In genomic region chr13:24161010-24161775, GRCh38 we compare ENCODE assay signal across 1 cellular context.
TF ChIP-seq lines count a peak whose summit lies in the region.

No MANE protein-coding gene starts in this region.

TF ChIP-seq in HepG2, 621 proteins besides CTCF, POLR2A, EP300 and RAD21 (continued from another document and continues in another):
- TF ChIP-seq HMGXB4 (CRISPR knock-in tag; IDR thresholded peaks at IDR 0.05; ENCODE audit: borderline replicate concordance in 1 of 2, low read depth in 1 of 2) (peak in 1 of 2 experiments; percentile 53; a peak in 2 of 4 replicates), JDP2 (CRISPR knock-in tag; IDR thresholded peaks at IDR 0.05; ENCODE audit: borderline replicate concordance) (no peak), ZNF7 (CRISPR knock-in tag; IDR thresholded peaks at IDR 0.05) (no peak), SUZ12 (IDR thresholded peaks at IDR 0.05; ENCODE audit: low read depth, low read length) (no peak), FOXO4 (CRISPR knock-in tag; conservative IDR thresholded peaks at IDR 0.05) (no peak), NBN (conservative IDR thresholded peaks at IDR 0.05) (no peak), SCMH1 (CRISPR knock-in tag; IDR thresholded peaks at IDR 0.05; ENCODE audit: borderline replicate concordance) (no peak), ZNF143 (CRISPR knock-in tag; IDR thresholded peaks at IDR 0.05) (no peak), CREM (IDR thresholded peaks at IDR 0.05) (no peak), CREM (CRISPR knock-in tag; IDR thresholded peaks at IDR 0.05) (no peak), ZNF574 (CRISPR knock-in tag; IDR thresholded peaks at IDR 0.05) (peak; percentile 12; the same call in 1 of the 2 replicates), HES4 (CRISPR knock-in tag; IDR thresholded peaks at IDR 0.05; ENCODE audit: borderline replicate concordance) (no peak; the same call in 1 of the 2 replicates), ZNF432 (CRISPR knock-in tag; IDR thresholded peaks at IDR 0.05; ENCODE audit: borderline replicate concordance) (no peak), SMAD1 (CRISPR knock-in tag; IDR thresholded peaks at IDR 0.05; ENCODE audit: borderline replicate concordance, low read depth) (no peak), MLLT10 (CRISPR knock-in tag; IDR thresholded peaks at IDR 0.05) (no peak), ESRRA (CRISPR knock-in tag; IDR thresholded peaks at IDR 0.05; ENCODE audit: low read depth) (no peak), CAMTA2 (CRISPR knock-in tag; IDR thresholded peaks at IDR 0.05; ENCODE audit: borderline replicate concordance) (no peak), GLI4 (CRISPR knock-in tag; IDR thresholded peaks at IDR 0.05; ENCODE audit: borderline replicate concordance) (no peak), PLRG1 (conservative IDR thresholded peaks at IDR 0.05) (no peak), ZNF644 (CRISPR knock-in tag; IDR thresholded peaks at IDR 0.05; ENCODE audit: low read depth) (no peak), KLF16 (CRISPR knock-in tag; IDR thresholded peaks at IDR 0.05) (peak in 1 of 2 experiments; percentile 48; a peak in 1 of 4 replicates), ATAD3A (CRISPR knock-in tag; IDR thresholded peaks at IDR 0.05) (no peak), NAIF1 (CRISPR knock-in tag; IDR thresholded peaks at IDR 0.05; ENCODE audit: borderline replicate concordance) (no peak), ZNF333 (CRISPR knock-in tag; IDR thresholded peaks at IDR 0.05; ENCODE audit: borderline replicate concordance) (0 out of 2 replicates have a peak, but pooled peaks have one; percentile 60), NR2F1 (CRISPR knock-in tag; IDR thresholded peaks at IDR 0.05) (no peak), ARNT (IDR thresholded peaks at IDR 0.05) (no peak), MYC (CRISPR knock-in tag; IDR thresholded peaks at IDR 0.05; ENCODE audit: borderline replicate concordance) (peak; percentile 53), ZNF362 (CRISPR knock-in tag; IDR thresholded peaks at IDR 0.05; ENCODE audit: borderline replicate concordance) (no peak), ZNF776 (CRISPR knock-in tag; IDR thresholded peaks at IDR 0.05) (no peak), CHD4 (IDR thresholded peaks at IDR 0.05; ENCODE audit: borderline replicate concordance, low read length) (no peak), TBL1XR1 (IDR thresholded peaks at IDR 0.05; ENCODE audit: borderline replicate concordance, low read length, partially characterized antibody) (no peak), ZNF546 (CRISPR knock-in tag; conservative IDR thresholded peaks at IDR 0.05) (no peak), ONECUT2 (CRISPR knock-in tag; IDR thresholded peaks at IDR 0.05) (no peak), ADNP (CRISPR knock-in tag; IDR thresholded peaks at IDR 0.05) (no peak)
- TF ChIP-seq, protein P1, sequence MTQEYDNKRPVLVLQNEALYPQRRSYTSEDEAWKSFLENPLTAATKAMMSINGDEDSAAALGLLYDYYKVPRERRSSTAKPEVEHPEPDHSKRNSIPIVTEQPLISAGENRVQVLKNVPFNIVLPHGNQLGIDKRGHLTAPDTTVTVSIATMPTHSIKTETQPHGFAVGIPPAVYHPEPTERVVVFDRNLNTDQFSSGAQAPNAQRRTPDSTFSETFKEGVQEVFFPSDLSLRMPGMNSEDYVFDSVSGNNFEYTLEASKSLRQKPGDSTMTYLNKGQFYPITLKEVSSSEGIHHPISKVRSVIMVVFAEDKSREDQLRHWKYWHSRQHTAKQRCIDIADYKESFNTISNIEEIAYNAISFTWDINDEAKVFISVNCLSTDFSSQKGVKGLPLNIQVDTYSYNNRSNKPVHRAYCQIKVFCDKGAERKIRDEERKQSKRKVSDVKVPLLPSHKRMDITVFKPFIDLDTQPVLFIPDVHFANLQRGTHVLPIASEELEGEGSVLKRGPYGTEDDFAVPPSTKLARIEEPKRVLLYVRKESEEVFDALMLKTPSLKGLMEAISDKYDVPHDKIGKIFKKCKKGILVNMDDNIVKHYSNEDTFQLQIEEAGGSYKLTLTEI (CRISPR knock-in tag; conservative IDR thresholded peaks at IDR 0.05): no peak
- TF ChIP-seq, protein P2, sequence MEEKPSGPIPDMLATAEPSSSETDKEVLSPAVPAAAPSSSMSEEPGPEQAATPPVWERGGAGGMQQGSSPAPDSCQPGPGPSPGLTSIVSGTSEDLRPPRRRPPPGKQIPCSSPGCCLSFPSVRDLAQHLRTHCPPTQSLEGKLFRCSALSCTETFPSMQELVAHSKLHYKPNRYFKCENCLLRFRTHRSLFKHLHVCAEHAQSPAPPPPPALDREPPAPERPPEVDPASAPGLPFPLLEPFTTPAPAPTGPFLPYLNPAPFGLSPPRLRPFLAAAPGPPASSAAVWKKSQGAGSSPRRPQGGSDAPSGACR (CRISPR knock-in tag; IDR thresholded peaks at IDR 0.05): no peak
- TF ChIP-seq, protein P3, sequence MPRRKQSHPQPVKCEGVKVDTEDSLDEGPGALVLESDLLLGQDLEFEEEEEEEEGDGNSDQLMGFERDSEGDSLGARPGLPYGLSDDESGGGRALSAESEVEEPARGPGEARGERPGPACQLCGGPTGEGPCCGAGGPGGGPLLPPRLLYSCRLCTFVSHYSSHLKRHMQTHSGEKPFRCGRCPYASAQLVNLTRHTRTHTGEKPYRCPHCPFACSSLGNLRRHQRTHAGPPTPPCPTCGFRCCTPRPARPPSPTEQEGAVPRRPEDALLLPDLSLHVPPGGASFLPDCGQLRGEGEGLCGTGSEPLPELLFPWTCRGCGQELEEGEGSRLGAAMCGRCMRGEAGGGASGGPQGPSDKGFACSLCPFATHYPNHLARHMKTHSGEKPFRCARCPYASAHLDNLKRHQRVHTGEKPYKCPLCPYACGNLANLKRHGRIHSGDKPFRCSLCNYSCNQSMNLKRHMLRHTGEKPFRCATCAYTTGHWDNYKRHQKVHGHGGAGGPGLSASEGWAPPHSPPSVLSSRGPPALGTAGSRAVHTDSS (CRISPR knock-in tag; conservative IDR thresholded peaks at IDR 0.05): no peak
- TF ChIP-seq, protein P4, sequence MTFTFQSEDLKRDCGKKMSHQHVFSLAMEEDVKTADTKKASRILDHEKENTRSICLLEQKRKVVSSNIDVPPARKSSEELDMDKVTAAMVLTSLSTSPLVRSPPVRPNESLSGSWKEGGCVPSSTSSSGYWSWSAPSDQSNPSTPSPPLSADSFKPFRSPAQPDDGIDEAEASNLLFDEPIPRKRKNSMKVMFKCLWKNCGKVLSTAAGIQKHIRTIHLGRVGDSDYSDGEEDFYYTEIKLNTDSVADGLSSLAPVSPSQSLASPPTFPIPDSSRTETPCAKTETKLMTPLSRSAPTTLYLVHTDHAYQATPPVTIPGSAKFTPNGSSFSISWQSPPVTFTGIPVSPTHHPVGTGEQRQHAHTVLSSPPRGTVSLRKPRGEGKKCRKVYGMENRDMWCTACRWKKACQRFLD (CRISPR knock-in tag; IDR thresholded peaks at IDR 0.05; ENCODE audit: borderline replicate concordance): no peak
- TF ChIP-seq, protein P5, sequence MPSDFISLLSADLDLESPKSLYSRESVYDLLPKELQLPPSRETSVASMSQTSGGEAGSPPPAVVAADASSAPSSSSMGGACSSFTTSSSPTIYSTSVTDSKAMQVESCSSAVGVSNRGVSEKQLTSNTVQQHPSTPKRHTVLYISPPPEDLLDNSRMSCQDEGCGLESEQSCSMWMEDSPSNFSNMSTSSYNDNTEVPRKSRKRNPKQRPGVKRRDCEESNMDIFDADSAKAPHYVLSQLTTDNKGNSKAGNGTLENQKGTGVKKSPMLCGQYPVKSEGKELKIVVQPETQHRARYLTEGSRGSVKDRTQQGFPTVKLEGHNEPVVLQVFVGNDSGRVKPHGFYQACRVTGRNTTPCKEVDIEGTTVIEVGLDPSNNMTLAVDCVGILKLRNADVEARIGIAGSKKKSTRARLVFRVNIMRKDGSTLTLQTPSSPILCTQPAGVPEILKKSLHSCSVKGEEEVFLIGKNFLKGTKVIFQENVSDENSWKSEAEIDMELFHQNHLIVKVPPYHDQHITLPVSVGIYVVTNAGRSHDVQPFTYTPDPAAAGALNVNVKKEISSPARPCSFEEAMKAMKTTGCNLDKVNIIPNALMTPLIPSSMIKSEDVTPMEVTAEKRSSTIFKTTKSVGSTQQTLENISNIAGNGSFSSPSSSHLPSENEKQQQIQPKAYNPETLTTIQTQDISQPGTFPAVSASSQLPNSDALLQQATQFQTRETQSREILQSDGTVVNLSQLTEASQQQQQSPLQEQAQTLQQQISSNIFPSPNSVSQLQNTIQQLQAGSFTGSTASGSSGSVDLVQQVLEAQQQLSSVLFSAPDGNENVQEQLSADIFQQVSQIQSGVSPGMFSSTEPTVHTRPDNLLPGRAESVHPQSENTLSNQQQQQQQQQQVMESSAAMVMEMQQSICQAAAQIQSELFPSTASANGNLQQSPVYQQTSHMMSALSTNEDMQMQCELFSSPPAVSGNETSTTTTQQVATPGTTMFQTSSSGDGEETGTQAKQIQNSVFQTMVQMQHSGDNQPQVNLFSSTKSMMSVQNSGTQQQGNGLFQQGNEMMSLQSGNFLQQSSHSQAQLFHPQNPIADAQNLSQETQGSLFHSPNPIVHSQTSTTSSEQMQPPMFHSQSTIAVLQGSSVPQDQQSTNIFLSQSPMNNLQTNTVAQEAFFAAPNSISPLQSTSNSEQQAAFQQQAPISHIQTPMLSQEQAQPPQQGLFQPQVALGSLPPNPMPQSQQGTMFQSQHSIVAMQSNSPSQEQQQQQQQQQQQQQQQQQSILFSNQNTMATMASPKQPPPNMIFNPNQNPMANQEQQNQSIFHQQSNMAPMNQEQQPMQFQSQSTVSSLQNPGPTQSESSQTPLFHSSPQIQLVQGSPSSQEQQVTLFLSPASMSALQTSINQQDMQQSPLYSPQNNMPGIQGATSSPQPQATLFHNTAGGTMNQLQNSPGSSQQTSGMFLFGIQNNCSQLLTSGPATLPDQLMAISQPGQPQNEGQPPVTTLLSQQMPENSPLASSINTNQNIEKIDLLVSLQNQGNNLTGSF (CRISPR knock-in tag; IDR thresholded peaks at IDR 0.05): no peak
- TF ChIP-seq, protein P6, sequence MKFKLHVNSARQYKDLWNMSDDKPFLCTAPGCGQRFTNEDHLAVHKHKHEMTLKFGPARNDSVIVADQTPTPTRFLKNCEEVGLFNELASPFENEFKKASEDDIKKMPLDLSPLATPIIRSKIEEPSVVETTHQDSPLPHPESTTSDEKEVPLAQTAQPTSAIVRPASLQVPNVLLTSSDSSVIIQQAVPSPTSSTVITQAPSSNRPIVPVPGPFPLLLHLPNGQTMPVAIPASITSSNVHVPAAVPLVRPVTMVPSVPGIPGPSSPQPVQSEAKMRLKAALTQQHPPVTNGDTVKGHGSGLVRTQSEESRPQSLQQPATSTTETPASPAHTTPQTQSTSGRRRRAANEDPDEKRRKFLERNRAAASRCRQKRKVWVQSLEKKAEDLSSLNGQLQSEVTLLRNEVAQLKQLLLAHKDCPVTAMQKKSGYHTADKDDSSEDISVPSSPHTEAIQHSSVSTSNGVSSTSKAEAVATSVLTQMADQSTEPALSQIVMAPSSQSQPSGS (CRISPR knock-in tag; IDR thresholded peaks at IDR 0.05): 0 out of 2 replicates have a peak, but pooled peaks have one; percentile 37
